Comparison of ENCODE assay signal across 10 cellular contexts in genomic region chrX:46762963-46763362, GRCh38.
"Had no signal": no experiment of that assay in that cellular context is flagged by ENCODE, and none has a peak within 500 bp of the region (broad histone marks: within the 10 kb centered on the region; RNA-seq: fewer than 3 reads in every experiment).

No MANE protein-coding gene starts in this region.

- H2AFZ ChIP-seq: GM23248, GM23338 had no signal

- FAIRE-seq: H1, H54 had no signal

- H3K27ac ChIP-seq: GM23248 had no signal

- H3K4me3 ChIP-seq: GM23248, GM23338, HAP-1 had no signal

- DNase-seq: GM23248, GOT3, H7, H9, HCEC 1CT, HFFc6 had no signal

- H3K27ac Mint-ChIP-seq: GM23338, H9, HFFc6 had no signal

- H3K9ac ChIP-seq: GM23248 had no signal

- H3K9me3 ChIP-seq: HAP-1 had no signal

- H3K9me3 Mint-ChIP-seq: HFFc6 had no signal

- H3K4me2 ChIP-seq: GM23338 had no signal

- H3K4me3 Mint-ChIP-seq: GM23338, H9, HFFc6 had no signal

- H3K36me3 ChIP-seq: HAP-1 had no signal
